Comparison of ENCODE assay signal across 2 cellular contexts in genomic region chr14:58775130-58775529, GRCh38.
TF ChIP-seq lines count a peak whose summit lies in the region.

No MANE protein-coding gene starts in this region.

TF ChIP-seq in HEK293, 187 proteins besides CTCF, POLR2A, EP300 and RAD21:
- TF ChIP-seq SETDB1 (IDR thresholded peaks at IDR 0.05; ENCODE audit: insufficient read length, low read length) (peak; percentile 50), ZSCAN5A (tag by site-specific recombination; IDR thresholded peaks at IDR 0.05) (0 out of 2 replicates have a peak, but pooled peaks have one; percentile 39)

TF ChIP-seq in K562, 482 proteins besides CTCF, POLR2A, EP300 and RAD21:
- TF ChIP-seq ZNF431 (CRISPR knock-in tag; IDR thresholded peaks at IDR 0.05), result peak; percentile 90
